2 cellular contexts compared by ENCODE assay signal in genomic region chr3:141804778-141805639, GRCh38.
A peak's percentile ranks its signal among the peaks of the same experiment; 100 is the strongest.
TF ChIP-seq lines count a peak whose summit lies in the region.

No MANE protein-coding gene starts in this region.

TF ChIP-seq in HepG2, 621 proteins besides CTCF, POLR2A, EP300 and RAD21:
- TF ChIP-seq MNT (IDR thresholded peaks at IDR 0.05) (peak; percentile 92; the same call in 1 of the 2 replicates), PHF8 (CRISPR knock-in tag; IDR thresholded peaks at IDR 0.05) (no peak), LCORL (IDR thresholded peaks at IDR 0.05) (0 out of 2 replicates have a peak, but pooled peaks have one; percentile 2), LCORL (CRISPR knock-in tag; IDR thresholded peaks at IDR 0.05) (no peak), RORA (CRISPR knock-in tag; IDR thresholded peaks at IDR 0.05) (no peak), ZSCAN20 (CRISPR knock-in tag; IDR thresholded peaks at IDR 0.05; ENCODE audit: borderline replicate concordance) (no peak), FOXP1 (IDR thresholded peaks at IDR 0.05) (peak; percentile 16; the same call in 1 of the 2 replicates), FOXP1 (CRISPR knock-in tag; IDR thresholded peaks at IDR 0.05) (no peak), TEAD3 (CRISPR knock-in tag; optimal IDR thresholded peaks at IDR 0.05; ENCODE audit: borderline replicate concordance) (no peak)

TF ChIP-seq in K562, 482 proteins besides CTCF, POLR2A, EP300 and RAD21 (continues in another document):
- peak; percentile 96 for TF ChIP-seq NCOR1 (IDR thresholded peaks at IDR 0.05)
- no peak for TF ChIP-seq HNRNPK (IDR thresholded peaks at IDR 0.05; ENCODE audit: low read depth, low read length, poor library complexity, severe bottlenecking)
- TF ChIP-seq MLLT1 (IDR thresholded peaks at IDR 0.05) = peak; percentile 94 to 96
- TF ChIP-seq POLR2AphosphoS2 (IDR thresholded peaks at IDR 0.05; ENCODE audit: low read length) = no peak
- peak; percentile 85 to 89; a peak in 2 of 4 replicates for TF ChIP-seq ARNT (IDR thresholded peaks at IDR 0.05)
- no peak for TF ChIP-seq CEBPB (tag; IDR thresholded peaks at IDR 0.05)
- TF ChIP-seq GABPB2 (CRISPR knock-in tag; conservative IDR thresholded peaks at IDR 0.05) = no peak
- no peak for TF ChIP-seq PHTF2 (CRISPR knock-in tag; IDR thresholded peaks at IDR 0.05)
- TF ChIP-seq SAFB2 (IDR thresholded peaks at IDR 0.05; ENCODE audit: borderline replicate concordance, low read depth, low read length, severe bottlenecking) = no peak
- TF ChIP-seq GTF2E2 (tag; IDR thresholded peaks at IDR 0.05) = no peak
- no peak for TF ChIP-seq NELFE (IDR thresholded peaks at IDR 0.05; ENCODE audit: insufficient read depth, insufficient read length)
- TF ChIP-seq BHLHE40 (IDR thresholded peaks at IDR 0.05; ENCODE audit: low read length) = peak; percentile 76
- TF ChIP-seq ZZZ3 (IDR thresholded peaks at IDR 0.05) = no peak
- TF ChIP-seq ZNF592 (IDR thresholded peaks at IDR 0.05) = peak; percentile 89
- no peak for TF ChIP-seq CHD2 (IDR thresholded peaks at IDR 0.05; ENCODE audit: low read depth, low read length)
- no peak for TF ChIP-seq SPI1 (IDR thresholded peaks at IDR 0.05; ENCODE audit: borderline replicate concordance, low read depth, low read length)
- no peak for TF ChIP-seq TCF7L2 (IDR thresholded peaks at IDR 0.05; ENCODE audit: low read depth, low read length)
- TF ChIP-seq TCFL5 (CRISPR knock-in tag; conservative IDR thresholded peaks at IDR 0.05) = no peak
- TF ChIP-seq ZNF253 (CRISPR knock-in tag; conservative IDR thresholded peaks at IDR 0.05) = no peak
- TF ChIP-seq ZNF512 (tag; IDR thresholded peaks at IDR 0.05) = no peak
- peak; percentile 93; the same call in 1 of the 2 replicates for TF ChIP-seq NFRKB (IDR thresholded peaks at IDR 0.05; ENCODE audit: low read depth)
- TF ChIP-seq GATAD2B (IDR thresholded peaks at IDR 0.05; ENCODE audit: borderline replicate concordance) = peak; percentile 68; the same call in 1 of the 2 replicates
- TF ChIP-seq ATF6 (CRISPR knock-in tag; IDR thresholded peaks at IDR 0.05) = no peak
- no peak for TF ChIP-seq ZNF12 (CRISPR knock-in tag; IDR thresholded peaks at IDR 0.05)
- peak; percentile 27 for TF ChIP-seq RBBP5 (IDR thresholded peaks at IDR 0.05; ENCODE audit: borderline replicate concordance, insufficient read depth, low read length, poor library complexity, severe bottlenecking)
- no peak for TF ChIP-seq E2F6 (IDR thresholded peaks at IDR 0.05; ENCODE audit: borderline replicate concordance in 1 of 2, extremely low read depth in 1 of 2, insufficient read depth in 1 of 2, insufficient read length in 1 of 2, low read depth in 1 of 2, low read length in 1 of 2, poor library complexity in 1 of 2, severe bottlenecking in 1 of 2)
- TF ChIP-seq MLX (CRISPR knock-in tag; conservative IDR thresholded peaks at IDR 0.05) = no peak
- peak; percentile 95 for TF ChIP-seq HDAC2 (IDR thresholded peaks at IDR 0.05)
- TF ChIP-seq NCOA1 (IDR thresholded peaks at IDR 0.05; ENCODE audit: low read depth) = peak; percentile 94
- peak; percentile 12; the same call in 1 of the 2 replicates for TF ChIP-seq TRIM28 (IDR thresholded peaks at IDR 0.05)
- no peak for TF ChIP-seq THRA (IDR thresholded peaks at IDR 0.05)
- no peak; the same call in 1 of the 2 replicates for TF ChIP-seq EZH2 (IDR thresholded peaks at IDR 0.05; ENCODE audit: borderline replicate concordance, low read depth, low read length)
- no peak for TF ChIP-seq ZBTB34 (CRISPR knock-in tag; IDR thresholded peaks at IDR 0.05)
- TF ChIP-seq FOXK1 (CRISPR knock-in tag; IDR thresholded peaks at IDR 0.05; ENCODE audit: borderline replicate concordance) = peak; percentile 88; the same call in 1 of the 2 replicates
- no peak for TF ChIP-seq U2AF1 (optimal IDR thresholded peaks at IDR 0.05; ENCODE audit: low read depth, low read length)
- no peak for TF ChIP-seq RBFOX2 (IDR thresholded peaks at IDR 0.05; ENCODE audit: low read depth, low read length)
- no peak for TF ChIP-seq HSF4 (CRISPR knock-in tag; IDR thresholded peaks at IDR 0.05; ENCODE audit: borderline replicate concordance)
- no peak for TF ChIP-seq SREBF1 (IDR thresholded peaks at IDR 0.05; ENCODE audit: borderline replicate concordance, low read depth, low read length)
- TF ChIP-seq NCOA6 (IDR thresholded peaks at IDR 0.05) = no peak
- TF ChIP-seq PHF21A (IDR thresholded peaks at IDR 0.05; ENCODE audit: borderline replicate concordance, low read depth) = peak; percentile 99
- TF ChIP-seq CBX8 (IDR thresholded peaks at IDR 0.05; ENCODE audit: borderline replicate concordance, extremely low read depth, low read depth, low read length, poor library complexity, severe bottlenecking) = no peak
- TF ChIP-seq ZHX1 (conservative IDR thresholded peaks at IDR 0.05; ENCODE audit: low read length) = no peak
- no peak for TF ChIP-seq ZFP36 (IDR thresholded peaks at IDR 0.05; ENCODE audit: low read depth, low read length, partially characterized antibody)
- no peak for TF ChIP-seq CBX5 (IDR thresholded peaks at IDR 0.05; ENCODE audit: borderline replicate concordance, low read depth)
- no peak; the same call in 1 of the 2 replicates for TF ChIP-seq TEAD2 (tag; IDR thresholded peaks at IDR 0.05)
- no peak for TF ChIP-seq ZNF766 (CRISPR knock-in tag; conservative IDR thresholded peaks at IDR 0.05)
- TF ChIP-seq KDM4B (IDR thresholded peaks at IDR 0.05; ENCODE audit: borderline replicate concordance in 2 of 2, low read depth in 1 of 2) = no peak
- no peak for TF ChIP-seq ZNF778 (CRISPR knock-in tag; IDR thresholded peaks at IDR 0.05)
- TF ChIP-seq EWSR1 (IDR thresholded peaks at IDR 0.05; ENCODE audit: borderline replicate concordance, low read depth, partially characterized antibody) = no peak
- peak; percentile 86 for TF ChIP-seq SMAD1 (IDR thresholded peaks at IDR 0.05; ENCODE audit: low read depth, low read length, partially characterized antibody)
